In genomic region chr18:2715990-2716389, GRCh38 we compare ENCODE assay signal across 13 cellular contexts.
DNase-seq lines count a peak whose midpoint lies in the region; ATAC-seq and TF ChIP-seq lines count a peak whose summit lies in the region.
"Had no signal": no experiment of that assay in that cellular context is flagged by ENCODE, and none has a peak within 500 bp of the region (broad histone marks: within the 10 kb centered on the region; RNA-seq: fewer than 3 reads in every experiment).

No MANE protein-coding gene starts in this region.

- no peak overlapping the region for H3K27ac ChIP-seq in esophagus muscularis mucosa (replicated peaks in 1 of 4)

- H3K4me3 Mint-ChIP-seq in activated naive CD4-positive, alpha-beta T cell treated with anti-CD3 and anti-CD28 coated beads, Interleukin-2, amount 10 ng/mL, durations not matched to agents 7 days and 5 days, result no peak overlapping the region
- no peak overlapping the region for H3K4me3 Mint-ChIP-seq in activated CD4-positive, alpha-beta memory T cell treated with anti-CD3 and anti-CD28 coated beads for 36 hours
- H3K4me3 Mint-ChIP-seq in stimulated activated effector memory CD8-positive, alpha-beta T cell treated with anti-CD3 and anti-CD28 coated beads, Interleukin-12 subunit alpha, Interleukin-12 subunit beta, amount 100 ng/mL, for 72 hours, result no peak overlapping the region

- no peaks in the 10 kb centered on the region for H3K27me3 Mint-ChIP-seq in activated naive CD4-positive, alpha-beta T cell treated with anti-CD3 and anti-CD28 coated beads, Interleukin-2, amount 10 ng/mL, durations not matched to agents 7 days and 5 days
- H3K27me3 Mint-ChIP-seq in activated CD4-positive, alpha-beta memory T cell treated with anti-CD3 and anti-CD28 coated beads for 36 hours, result no peaks in the 10 kb centered on the region

- DNase-seq in activated naive CD4-positive, alpha-beta T cell treated with anti-CD3 and anti-CD28 coated beads, Interleukin-2, amount 50 U/mL, for 72 hours (ENCODE audit: low spot score in 2 of 2), result no peak
- DNase-seq in activated naive CD4-positive, alpha-beta T cell treated with anti-CD3 and anti-CD28 coated beads, Interleukin-2, amount 10 ng/mL, durations not matched to agents 7 days and 5 days, result no peak
- no peak for DNase-seq in activated CD4-positive, alpha-beta memory T cell treated with anti-CD3 and anti-CD28 coated beads for 36 hours
- peak; percentile 24 for DNase-seq in fibroblast of mammary gland (ENCODE audit: low read depth)
- no peak for DNase-seq in stimulated activated effector memory CD8-positive, alpha-beta T cell treated with anti-CD3 and anti-CD28 coated beads, Interleukin-12 subunit alpha, Interleukin-12 subunit beta, amount 100 ng/mL, for 72 hours (ENCODE audit: low spot score in 2 of 2)
- DNase-seq in esophagus muscularis mucosa (ENCODE audit: extremely low spot score), result no peak
- no peak for DNase-seq in NCI-H510A (lab: John Stamatoyannopoulos, UW)
- DNase-seq: erythroblast, MM.1S, NCI-H2029 treated with DMSO at 0.1 percent for 48 hours, NCI-H774 had no signal

- WGBS in esophagus muscularis mucosa, result 84% methylated on average over 3 of the region's 3 CpGs

- H3K4me3 ChIP-seq in fibroblast of mammary gland (ENCODE audit: control insufficient read depth, low read depth, low read length), result no peak overlapping the region
- H3K4me3 ChIP-seq in esophagus muscularis mucosa, result no peak overlapping the region
- H3K4me3 ChIP-seq: lung had no signal

- H3K4me1 ChIP-seq in esophagus muscularis mucosa, result peaks cover 9 to 16% (median 11%) of the 10 kb centered on the region in 4 donors

- peaks cover 27% of the 10 kb centered on the region for H3K4me1 Mint-ChIP-seq in activated naive CD4-positive, alpha-beta T cell treated with anti-CD3 and anti-CD28 coated beads, Interleukin-2, amount 10 ng/mL, durations not matched to agents 7 days and 5 days
- H3K4me1 Mint-ChIP-seq in activated CD4-positive, alpha-beta memory T cell treated with anti-CD3 and anti-CD28 coated beads for 36 hours (ENCODE audit: low read depth), result peaks cover 39% of the 10 kb centered on the region
- H3K4me1 Mint-ChIP-seq in stimulated activated effector memory CD8-positive, alpha-beta T cell treated with anti-CD3 and anti-CD28 coated beads, Interleukin-12 subunit alpha, Interleukin-12 subunit beta, amount 100 ng/mL, for 72 hours, result peaks cover 35% of the 10 kb centered on the region

- POLR2A ChIA-PET in activated CD4-positive, alpha-beta memory T cell treated with anti-CD3 and anti-CD28 coated beads for 36 hours (lab: Charles Lee), result no interaction called here

- H3K9me3 Mint-ChIP-seq in activated naive CD4-positive, alpha-beta T cell treated with anti-CD3 and anti-CD28 coated beads, Interleukin-2, amount 50 U/mL, for 72 hours, result no peaks in the 10 kb centered on the region
- H3K9me3 Mint-ChIP-seq in activated naive CD4-positive, alpha-beta T cell treated with anti-CD3 and anti-CD28 coated beads, Interleukin-2, amount 10 ng/mL, durations not matched to agents 7 days and 5 days, result no peaks in the 10 kb centered on the region
- H3K9me3 Mint-ChIP-seq in activated CD4-positive, alpha-beta memory T cell treated with anti-CD3 and anti-CD28 coated beads for 36 hours, result no peaks in the 10 kb centered on the region
- H3K9me3 Mint-ChIP-seq in stimulated activated effector memory CD8-positive, alpha-beta T cell treated with anti-CD3 and anti-CD28 coated beads, Interleukin-12 subunit alpha, Interleukin-12 subunit beta, amount 100 ng/mL, for 72 hours, result no peaks in the 10 kb centered on the region

- intact Hi-C loops in activated CD4-positive, alpha-beta memory T cell treated with anti-CD3 and anti-CD28 coated beads for 36 hours (cut with micrococcal nuclease), result no loop called here
- intact Hi-C loops in esophagus muscularis mucosa (cut with DNase I), result no loop called here

- H3K27ac Mint-ChIP-seq in activated naive CD4-positive, alpha-beta T cell treated with anti-CD3 and anti-CD28 coated beads, Interleukin-2, amount 50 U/mL, for 72 hours, result peak overlapping the region; percentile 6 to 83
- H3K27ac Mint-ChIP-seq in activated naive CD4-positive, alpha-beta T cell treated with anti-CD3 and anti-CD28 coated beads, Interleukin-2, amount 10 ng/mL, durations not matched to agents 7 days and 5 days, result no peak overlapping the region
- H3K27ac Mint-ChIP-seq in activated CD4-positive, alpha-beta memory T cell treated with anti-CD3 and anti-CD28 coated beads for 36 hours, result peak overlapping the region; percentile 1
- peak overlapping the region; percentile 88 for H3K27ac Mint-ChIP-seq in stimulated activated effector memory CD8-positive, alpha-beta T cell treated with anti-CD3 and anti-CD28 coated beads, Interleukin-12 subunit alpha, Interleukin-12 subunit beta, amount 100 ng/mL, for 72 hours

- TF ChIP-seq POLR2A in esophagus muscularis mucosa (IDR thresholded peaks at IDR 0.05; ENCODE audit: low read depth), result no peak

- CTCF ChIA-PET in activated naive CD4-positive, alpha-beta T cell treated with anti-CD3 and anti-CD28 coated beads, Interleukin-2, amount 10 ng/mL, durations not matched to agents 7 days and 5 days (lab: Charles Lee), result interaction anchor here (0.9 kb wide), 1 partner anchor 15 kb away, joined by 3 read pairs; no protein-coding TSS in a partner anchor
- CTCF ChIA-PET in activated CD4-positive, alpha-beta memory T cell treated with anti-CD3 and anti-CD28 coated beads for 36 hours (lab: Charles Lee), result no interaction called here

- H3K9me3 ChIP-seq in esophagus muscularis mucosa, result no peaks in the 10 kb centered on the region

- ATAC-seq in activated naive CD4-positive, alpha-beta T cell treated with anti-CD3 and anti-CD28 coated beads, Interleukin-2, amount 50 U/mL, for 72 hours, result no peak
- no peak for ATAC-seq in stimulated activated effector memory CD8-positive, alpha-beta T cell treated with anti-CD3 and anti-CD28 coated beads, Interleukin-12 subunit alpha, Interleukin-12 subunit beta, amount 100 ng/mL, for 72 hours
- ATAC-seq in HG03039 (IDR thresholded peaks at IDR 0.05; ENCODE audit: unreplicated experiment), result no peak

- TF ChIP-seq CTCF in fibroblast of mammary gland (conservative IDR thresholded peaks at IDR 0.05; ENCODE audit: control insufficient read depth, insufficient read depth, low read depth, low read length) (no peak), esophagus muscularis mucosa (IDR thresholded peaks at IDR 0.05) (no peak)

- TF ChIP-seq EP300 in esophagus muscularis mucosa (IDR thresholded peaks at IDR 0.05), result no peak

- peaks cover 21 to 72% (median 57%) of the 10 kb centered on the region in 4 donors for H3K36me3 ChIP-seq in esophagus muscularis mucosa

- no peaks in the 10 kb centered on the region for H3K27me3 ChIP-seq in esophagus muscularis mucosa

- H3K36me3 Mint-ChIP-seq in activated naive CD4-positive, alpha-beta T cell treated with anti-CD3 and anti-CD28 coated beads, Interleukin-2, amount 50 U/mL, for 72 hours, result peaks cover 31 to 72% of the 10 kb centered on the region in 2 donors
- peaks cover 82% of the 10 kb centered on the region for H3K36me3 Mint-ChIP-seq in activated naive CD4-positive, alpha-beta T cell treated with anti-CD3 and anti-CD28 coated beads, Interleukin-2, amount 10 ng/mL, durations not matched to agents 7 days and 5 days
- H3K36me3 Mint-ChIP-seq in activated CD4-positive, alpha-beta memory T cell treated with anti-CD3 and anti-CD28 coated beads for 36 hours, result peaks cover 68% of the 10 kb centered on the region
- peaks cover 100% of the 10 kb centered on the region for H3K36me3 Mint-ChIP-seq in stimulated activated effector memory CD8-positive, alpha-beta T cell treated with anti-CD3 and anti-CD28 coated beads, Interleukin-12 subunit alpha, Interleukin-12 subunit beta, amount 100 ng/mL, for 72 hours
